ENCODE assay signal across 20 cellular contexts in the genomic region with DNA sequence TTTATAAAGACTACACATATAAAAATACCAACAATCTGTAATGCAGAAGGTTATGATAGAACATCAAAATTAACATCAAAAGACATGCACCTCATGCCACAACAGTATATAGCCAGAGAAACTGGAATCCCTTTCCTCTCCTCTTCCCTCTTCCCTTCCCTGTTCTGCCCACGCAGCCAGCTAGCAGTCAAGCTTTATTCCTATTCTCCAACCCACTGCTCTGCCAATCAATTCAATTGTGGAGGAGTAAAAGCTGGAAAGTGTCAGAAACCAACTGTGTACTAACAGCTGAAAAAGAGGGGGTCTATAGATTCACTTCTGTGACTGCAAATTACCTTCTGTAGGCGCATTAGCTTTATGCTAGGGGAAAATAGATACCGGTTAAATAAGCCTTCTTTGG. TPM values are rescaled to one million over a fixed set of nuclear protein-coding genes. Genes with fewer than 3 reads are reported as not detected.
DNase-seq lines count a peak whose midpoint lies in the region; ATAC-seq and TF ChIP-seq lines count a peak whose summit lies in the region.
"Had no signal": no experiment of that assay in that cellular context is flagged by ENCODE, and none has a peak within 500 bp of the region (broad histone marks: within the 10 kb centered on the region; RNA-seq: fewer than 3 reads in every experiment).

No MANE protein-coding gene starts in this region.

- H3K4me1 ChIP-seq in CD4-positive, alpha-beta memory T cell (ENCODE audit: insufficient read depth, low read length) = peaks cover 81% of the 10 kb centered on the region
- peaks cover 4% of the 10 kb centered on the region; the same call in 1 of the 2 replicates for H3K4me1 ChIP-seq in HEK293 (ENCODE audit: control insufficient read depth, insufficient read depth, low read length)
- peaks cover 16% of the 10 kb centered on the region for H3K4me1 ChIP-seq in mammary epithelial cell (ENCODE audit: insufficient read depth, low read length)
- H3K4me1 ChIP-seq in OCI-LY7 (ENCODE audit: insufficient read depth, low read length, poor library complexity, severe bottlenecking) = peaks cover 40% of the 10 kb centered on the region
- H3K4me1 ChIP-seq: upper lobe of right lung had no signal

- H3K9ac ChIP-seq in mammary epithelial cell (ENCODE audit: insufficient read depth, low read length) = peak overlapping the region; percentile 48

- no peaks in the 10 kb centered on the region for H3K9me2 ChIP-seq in OCI-LY7 (ENCODE audit: insufficient read depth, low read length)

- TF ChIP-seq CTCF in HEK293 (tag by site-specific recombination; IDR thresholded peaks at IDR 0.05) (no peak), mammary epithelial cell (conservative IDR thresholded peaks at IDR 0.05 in 1 of 2, IDR thresholded peaks at IDR 0.05 in 1 of 2; ENCODE audit: extremely low read depth in 1 of 2, insufficient read depth in 1 of 2, low read depth in 1 of 2, low read length in 2 of 2) (no peak), nephron progenitor cell (IDR thresholded peaks at IDR 0.05) (no peak), OCI-LY7 (conservative IDR thresholded peaks at IDR 0.05; ENCODE audit: low read length) (no peak)

- intact Hi-C loops in CD4-positive, alpha-beta memory T cell (cut with micrococcal nuclease) = loop anchor here (2.0 kb wide), 1 partner anchor 16 kb away; the partner anchor contains the start of gene ABI1
- intact Hi-C loops in mammary epithelial cell (cut with micrococcal nuclease) = loop anchor here (5.0 kb wide), 1 partner anchor 62 kb away; no protein-coding TSS in a partner anchor
- intact Hi-C loops in OCI-LY7 (cut with micrococcal nuclease; ENCODE audit: unreplicated experiment) = loop anchor here (5.0 kb wide), 1 partner anchor 47 kb away; no protein-coding TSS in a partner anchor

- POLR2A ChIA-PET in CD4-positive, alpha-beta memory T cell (lab: Charles Lee; ENCODE audit: partially characterized antibody) = interaction anchor here (1.2 kb wide), 1 partner anchor 15 kb away, joined by 3 read pairs; no protein-coding TSS in a partner anchor
- POLR2A ChIA-PET in HEK293 (lab: Yijun Ruan, JAX) (interaction anchor here (0.6 kb wide), 1 partner anchor 11 kb away, joined by 3 read pairs; no protein-coding TSS in a partner anchor), OCI-LY7 (lab: Charles Lee) (interaction anchor here (0.9 to 1.3 kb wide), 6 partner anchors 9 to 45 kb away, joined by 3 to 5 read pairs (median 4); no protein-coding TSS in a partner anchor)

- H3K4me2 ChIP-seq in mammary epithelial cell (ENCODE audit: insufficient read depth, low read depth, low read length) (peak overlapping the region; percentile 92), OCI-LY7 (ENCODE audit: low read length) (no peak overlapping the region)

- 45% methylated on average over 3 of the region's 3 CpGs for WGBS in mammary epithelial cell (ENCODE audit: low coverage, missing lambda C conversion rate)

- peaks cover 9 to 12% of the 10 kb centered on the region in 2 donors for H3K36me3 Mint-ChIP-seq in CD4-positive, alpha-beta memory T cell
- peaks cover 28% of the 10 kb centered on the region for H3K36me3 Mint-ChIP-seq in nephron progenitor cell (ENCODE audit: low read depth)

- H4K20me1 ChIP-seq in mammary epithelial cell (ENCODE audit: insufficient read depth, low read length) = no peaks in the 10 kb centered on the region
- no peaks in the 10 kb centered on the region for H4K20me1 ChIP-seq in OCI-LY7 (ENCODE audit: insufficient read depth, low read length)

- no peaks in the 10 kb centered on the region for H3K9me3 Mint-ChIP-seq in CD4-positive, alpha-beta memory T cell
- peaks cover 13% of the 10 kb centered on the region for H3K9me3 Mint-ChIP-seq in nephron progenitor cell
- H3K9me3 Mint-ChIP-seq: nephron had no signal

- no peaks in the 10 kb centered on the region for H3K27me3 ChIP-seq in CD4-positive, alpha-beta memory T cell (ENCODE audit: insufficient read depth, low read length)
- no peaks in the 10 kb centered on the region for H3K27me3 ChIP-seq in mammary epithelial cell (ENCODE audit: insufficient read depth, low read length)
- H3K27me3 ChIP-seq: upper lobe of right lung had no signal

- H3K4me3 ChIP-seq in CD4-positive, alpha-beta memory T cell (ENCODE audit: low read length in 2 of 2) = no peak overlapping the region
- H3K4me3 ChIP-seq in HEK293 (ENCODE audit: low read depth, low read length) (no peak overlapping the region), mammary epithelial cell (replicated peaks in 1 of 3; ENCODE audit: insufficient read depth in 1 of 3, low read depth in 2 of 3, low read length in 3 of 3) (peak overlapping the region in 1 of 3 experiments; percentile 30), OCI-LY7 (ENCODE audit: low read depth, low read length, poor library complexity, severe bottlenecking) (no peak overlapping the region)
- H3K4me3 ChIP-seq: skin epidermis, upper lobe of right lung had no signal

- peak overlapping the region in 2 of 7 donors; percentile 1 to 19 for H3K27ac Mint-ChIP-seq in CD4-positive, alpha-beta memory T cell
- H3K27ac Mint-ChIP-seq in nephron progenitor cell = peak overlapping the region; percentile 74
- H3K27ac Mint-ChIP-seq: progenitor cell of endocrine pancreas had no signal

- H3K4me3 Mint-ChIP-seq in CD4-positive, alpha-beta memory T cell = peak overlapping the region in 5 of 8 donors; percentile 1 to 57 (median 13)
- H3K4me3 Mint-ChIP-seq in nephron progenitor cell = no peak overlapping the region
- H3K4me3 Mint-ChIP-seq: nephron had no signal

- CTCF ChIA-PET in CD4-positive, alpha-beta memory T cell (lab: Charles Lee; ENCODE audit: partially characterized antibody) = interaction anchor here (1.3 kb wide), 1 partner anchor 119 kb away, joined by 5 read pairs; no protein-coding TSS in a partner anchor
- CTCF ChIA-PET in HEK293 (lab: Yijun Ruan, JAX) (no interaction called here), mammary epithelial cell (lab: Charles Lee; ENCODE audit: low non-redundant PET) (no interaction called here), OCI-LY7 (lab: Charles Lee; ENCODE audit: unreplicated experiment) (no interaction called here)

- peaks cover 94% of the 10 kb centered on the region for H3K79me2 ChIP-seq in mammary epithelial cell (ENCODE audit: insufficient read depth, low read length)
- H3K79me2 ChIP-seq in OCI-LY7 (ENCODE audit: insufficient read depth, low read depth, low read length) = peaks cover 100% of the 10 kb centered on the region

- H3K9me3 ChIP-seq in CD4-positive, alpha-beta memory T cell (ENCODE audit: control insufficient read depth in 1 of 2, low read length in 2 of 2) = no peaks in the 10 kb centered on the region
- H3K9me3 ChIP-seq in HEK293 (ENCODE audit: control insufficient read depth, insufficient read depth, low read depth, low read length) = no peaks in the 10 kb centered on the region
- no peaks in the 10 kb centered on the region for H3K9me3 ChIP-seq in mammary epithelial cell (replicated peaks; ENCODE audit: insufficient read depth, low read length)
- peaks cover 14% of the 10 kb centered on the region; the same call in 1 of the 2 replicates for H3K9me3 ChIP-seq in OCI-LY7 (ENCODE audit: low read length)
- H3K9me3 ChIP-seq: upper lobe of right lung had no signal

- no peak for ATAC-seq in GM21786 (IDR thresholded peaks at IDR 0.05; ENCODE audit: unreplicated experiment)
- ATAC-seq: PC-3, upper lobe of right lung had no signal

- H2AFZ ChIP-seq in mammary epithelial cell (ENCODE audit: low read depth, low read length) (no peak overlapping the region), OCI-LY7 (ENCODE audit: low read length) (no peak overlapping the region)

- dilution Hi-C loops in mammary epithelial cell (cut with HindIII; ENCODE audit: low sequenced_read_pairs) = loop anchor here (5.0 kb wide), 1 partner anchor 47 kb away; no protein-coding TSS in a partner anchor

- H3K27ac ChIP-seq in CD4-positive, alpha-beta memory T cell (ENCODE audit: low read depth, low read length) = no peak overlapping the region
- H3K27ac ChIP-seq in HEK293 (ENCODE audit: extremely low read depth, low read depth, low read length) (no peak overlapping the region), mammary epithelial cell (ENCODE audit: insufficient read depth, low read depth, low read length) (peak overlapping the region; percentile 73), OCI-LY7 (ENCODE audit: low read depth, low read length, poor library complexity, severe bottlenecking) (no peak overlapping the region)
- H3K27ac ChIP-seq: skin epidermis, upper lobe of right lung had no signal

- no TSS peak for BruUV-seq in mammary epithelial cell (replicated peaks; lab: Mats Ljungman, UMichigan)
- no TSS peak for BruUV-seq in OCI-LY7 (replicated peaks; lab: Mats Ljungman, UMichigan)

- H3K4me1 Mint-ChIP-seq in CD4-positive, alpha-beta memory T cell = peaks cover 51 to 76% (median 59%) of the 10 kb centered on the region in 4 donors
- peaks cover 20% of the 10 kb centered on the region for H3K4me1 Mint-ChIP-seq in nephron progenitor cell

- H3K36me3 ChIP-seq in CD4-positive, alpha-beta memory T cell (ENCODE audit: insufficient read depth, low read length) = no peaks in the 10 kb centered on the region
- H3K36me3 ChIP-seq in HEK293 (ENCODE audit: control insufficient read depth in 2 of 2, insufficient read depth in 1 of 2, low read length in 2 of 2) (no peaks in the 10 kb centered on the region; a peak in 1 of 3 replicates), mammary epithelial cell (ENCODE audit: insufficient read depth, low read length) (no peaks in the 10 kb centered on the region), OCI-LY7 (ENCODE audit: insufficient read depth, low read length) (peaks cover 65% of the 10 kb centered on the region)
- H3K36me3 ChIP-seq: upper lobe of right lung had no signal

- no peaks in the 10 kb centered on the region for H3K27me3 Mint-ChIP-seq in CD4-positive, alpha-beta memory T cell
- no peaks in the 10 kb centered on the region for H3K27me3 Mint-ChIP-seq in nephron progenitor cell (ENCODE audit: low read depth, poor library complexity)
- H3K27me3 Mint-ChIP-seq: progenitor cell of endocrine pancreas had no signal

- DNase-seq in CD4-positive, alpha-beta memory T cell = no peak
- DNase-seq in mammary epithelial cell = no peak
- DNase-seq in nephron progenitor cell = no peak
- no peak for DNase-seq in RPMI8226
- no peak for DNase-seq in OCI-LY7 (ENCODE audit: low spot score)
- DNase-seq: activated CD4-positive, alpha-beta T cell treated with anti-CD3 and anti-CD28 coated beads for 48 hours; activated gamma-delta T cell; foreskin melanocyte; hippocampal formation; islet precursor cell; KG1; NCI-H187; NCI-H2227 treated with DMSO at 0.1 percent for 48 hours; PC-3; upper lobe of right lung had no signal

- in situ Hi-C loops in mammary epithelial cell (cut with MboI; ENCODE audit: low sequenced_read_pairs in 2 of 2) = no loop called here

TF ChIP-seq in HEK293, 187 proteins besides CTCF, POLR2A, EP300 and RAD21 (continues in another document):
- no peak for TF ChIP-seq SCRT2 (tag by site-specific recombination; IDR thresholded peaks at IDR 0.05)

RNA-seq across cellular contexts. Expression of gene ABI1, which starts 16.4 kb away (rescaled TPM):
- 10 to 100 TPM; 62.2 to 62.5 TPM for total RNA-seq in CD4-positive, alpha-beta memory T cell
- polyA plus RNA-seq in CD4-positive, alpha-beta memory T cell = 10 to 100 TPM; 80.2 to 87.6 TPM
- total RNA-seq in mammary epithelial cell (10 to 100 TPM; 55.2 to 72.6 TPM), OCI-LY7 (2022) (76.9 and 87.6 TPM in 2 replicates)
- 58.1 TPM for polyA plus RNA-seq in mammary epithelial cell
- 33.0 TPM for polyA minus RNA-seq in mammary epithelial cell
- total RNA-seq in OCI-LY7 (2014; rRNA removed; shearing (Covaris generic)) = 57.4 and 62.4 TPM in 2 replicates
